Comparison of ENCODE assay signal across 12 cellular contexts in genomic region chr17:48871551-48872351, GRCh38. TPM values are rescaled to one million over a fixed set of nuclear protein-coding genes. Genes with fewer than 3 reads are reported as not detected.
DNase-seq lines count a peak whose midpoint lies in the region; ATAC-seq, FAIRE-seq and TF ChIP-seq lines count a peak whose summit lies in the region.
"Had no signal": no experiment of that assay in that cellular context is flagged by ENCODE, and none has a peak within 500 bp of the region (broad histone marks: within the 10 kb centered on the region; RNA-seq: fewer than 3 reads in every experiment).

No MANE protein-coding gene starts in this region.

- peak overlapping the region; percentile 60 for H3K4me2 ChIP-seq in hepatocyte

- intact Hi-C loops in adrenal gland (cut with DNase I) = no loop called here

- no peak for FAIRE-seq in small intestine (lab: Jason Lieb, UNC)

- H3K27ac ChIP-seq in adrenal gland (peak overlapping the region in 2 of 5 donors; percentile 17 to 77), hepatocyte (peak overlapping the region; percentile 97), small intestine (ENCODE audit: low read depth in 1 of 2, low read length in 1 of 2) (peak overlapping the region; percentile 76 to 87)

- H3K27me3 ChIP-seq in adrenal gland = no peaks in the 10 kb centered on the region
- H3K27me3 ChIP-seq in hepatocyte = no peaks in the 10 kb centered on the region
- no peaks in the 10 kb centered on the region for H3K27me3 ChIP-seq in small intestine (ENCODE audit: control insufficient read depth in 2 of 2, insufficient read depth in 2 of 2, low read length in 2 of 2)

- H3K79me2 ChIP-seq in hepatocyte = no peaks in the 10 kb centered on the region

- peaks cover 6 to 30% of the 10 kb centered on the region in 2 donors for H3K4me1 ChIP-seq in adrenal gland (replicated peaks in 1 of 2)
- H3K4me1 ChIP-seq in hepatocyte (ENCODE audit: insufficient read depth) = peaks cover 54% of the 10 kb centered on the region
- H3K4me1 ChIP-seq in small intestine (ENCODE audit: control insufficient read depth in 2 of 2, insufficient read depth in 1 of 2, low read depth in 1 of 2, low read length in 1 of 2) = peaks cover 11 to 15% of the 10 kb centered on the region in 2 donors

- no peaks in the 10 kb centered on the region for H3K36me3 ChIP-seq in adrenal gland (replicated peaks in 1 of 2)
- no peaks in the 10 kb centered on the region for H3K36me3 ChIP-seq in hepatocyte (replicated peaks; ENCODE audit: insufficient read depth, low read depth)
- H3K36me3 ChIP-seq in small intestine (ENCODE audit: control insufficient read depth in 2 of 2, insufficient read depth in 2 of 2, low read length in 2 of 2) = no peaks in the 10 kb centered on the region

- H3K9me3 ChIP-seq in adrenal gland (replicated peaks in 1 of 3) (no peaks in the 10 kb centered on the region), hepatocyte (ENCODE audit: low read depth) (no peaks in the 10 kb centered on the region), small intestine (ENCODE audit: control insufficient read depth, low read depth) (no peaks in the 10 kb centered on the region)

- no peaks in the 10 kb centered on the region for H3K9me2 ChIP-seq in hepatocyte (replicated peaks; ENCODE audit: insufficient read depth)

- TF ChIP-seq CTCF in adrenal gland (IDR thresholded peaks at IDR 0.05) (no peak), hepatocyte (IDR thresholded peaks at IDR 0.05; ENCODE audit: poor library complexity) (no peak)

- WGBS in adrenal gland, 4 donors = 41 to 67% (median 60%) methylated on average over 11 of the region's 11 CpGs
- WGBS in hepatocyte (ENCODE audit: low lambda C conversion rate, missing lambda C conversion rate) = 40% methylated on average over 11 of the region's 11 CpGs
- WGBS in small intestine, 3 donors = 10 to 43% (median 25%) methylated on average over 11 of the region's 11 CpGs

- H2AFZ ChIP-seq in hepatocyte = no peak overlapping the region

- no peak for TF ChIP-seq POLR2A in adrenal gland (IDR thresholded peaks at IDR 0.05)

- no peak overlapping the region for H3K4me3 ChIP-seq in adrenal gland
- H3K4me3 ChIP-seq in hepatocyte = no peak overlapping the region
- H3K4me3 ChIP-seq in small intestine (ENCODE audit: low read depth in 1 of 2, low read length in 2 of 2) = no peak overlapping the region

- no peak for ATAC-seq in GM18867 (IDR thresholded peaks at IDR 0.05; ENCODE audit: unreplicated experiment)

- no peaks in the 10 kb centered on the region for H4K20me1 ChIP-seq in hepatocyte (ENCODE audit: insufficient read depth, poor library complexity, severe bottlenecking)

- peak; percentile 82 for DNase-seq in HT-29 (ENCODE audit: low spot score)
- DNase-seq in adrenal gland = peak; percentile 17 to 75 (median 36)
- DNase-seq in hepatocyte (ENCODE audit: low spot score) = peak; percentile 87
- peak; percentile 92 for DNase-seq in small intestine
- no peak for DNase-seq in NOMO-1 treated with DMSO at 0.1 percent for 48 hours (lab: John Stamatoyannopoulos, UW; ENCODE audit: unreplicated experiment)
- no peak for DNase-seq in activated CD8-positive, alpha-beta memory T cell treated with anti-CD3 and anti-CD28 coated beads for 24 hours
- DNase-seq in NCI-H345 treated with DMSO at 0.1 percent for 48 hours (lab: John Stamatoyannopoulos, UW; ENCODE audit: unreplicated experiment) = no peak
- DNase-seq: activated CD4-positive, CD25-positive, alpha-beta regulatory T cell; activated naive CD4-positive, alpha-beta T cell; NCI-H2029 treated with DMSO at 0.1 percent for 48 hours; stimulated activated CD4-positive, alpha-beta T cell treated with anti-CD3 and anti-CD28 coated beads, Interleukin-2, amount 100 ng/mL, for 48 hours had no signal

RNA-seq across cellular contexts. Expression of gene ATP5MC1, which starts 20.8 kb away (rescaled TPM):
- 179 and 187 TPM in 2 replicates for total RNA-seq in HT-29 (2014; rRNA removed; shearing (Covaris generic))
- total RNA-seq in adrenal gland (100 to 1,000 TPM in 4 of 8 donors, 10 to 100 TPM in 4; 63.4 to 200 (median 106) TPM), hepatocyte (91.6 and 107 TPM in 2 replicates)
- polyA plus RNA-seq in adrenal gland (100 to 1,000 TPM; 110 to 433 (median 292) TPM), hepatocyte (197 and 223 TPM in 2 replicates), small intestine (100 to 1,000 TPM; 376 to 579 (median 500) TPM)

RNA-seq across cellular contexts. Expression of gene UBE2Z, which starts 36.5 kb away (rescaled TPM):
- 73.9 and 75.5 TPM in 2 replicates for total RNA-seq in HT-29 (2014; rRNA removed; shearing (Covaris generic))
- total RNA-seq in adrenal gland (10 to 100 TPM; 60.1 to 92.2 (median 78.1) TPM), hepatocyte (62.3 and 63.3 TPM in 2 replicates)
- polyA plus RNA-seq in adrenal gland (10 to 100 TPM; 30.8 to 81.1 (median 32.2) TPM), hepatocyte (66.7 and 73.7 TPM in 2 replicates), small intestine (10 to 100 TPM; 39.1 to 45.5 (median 41.9) TPM)

RNA-seq across cellular contexts. Expression of gene CALCOCO2, which starts 40.9 kb away (rescaled TPM):
- total RNA-seq in HT-29 (2014; rRNA removed; shearing (Covaris generic)) = 8.1 and 11.0 TPM in 2 replicates
- total RNA-seq in adrenal gland (100 to 1,000 TPM in 7 of 8 donors, 10 to 100 TPM in 1; 84.8 to 163 (median 146) TPM), hepatocyte (68.8 and 76.3 TPM in 2 replicates)
- polyA plus RNA-seq in adrenal gland (100 to 1,000 TPM in 1 of 3 donors, 10 to 100 TPM in 2; 44.5 to 199 (median 61.9) TPM), hepatocyte (63.4 and 79.2 TPM in 2 replicates), small intestine (10 to 100 TPM; 72.1 to 88.1 (median 87.4) TPM)

RNA-seq across cellular contexts. Expression of gene TTLL6, which starts 54.7 kb away (rescaled TPM):
- total RNA-seq in HT-29 (2014; rRNA removed; shearing (Covaris generic)) = 0.05 and 0.36 TPM in 2 replicates
- total RNA-seq in adrenal gland (under 1 TPM in 4 of 8 donors, not detected in 4; 0.27 to 0.55 (median 0.44) TPM), hepatocyte (0.28 and 0.30 TPM in 2 replicates)
- polyA plus RNA-seq in adrenal gland (1 to 10 TPM in 1 of 3 donors, under 1 TPM in 2; 0.29 to 2.0 (median 0.51) TPM), hepatocyte (not detected in 2 replicates), small intestine (1 to 10 TPM; 1.6 to 4.2 (median 2.7) TPM)

Comparison
In these comparisons a context has a peak if more than half of its experiments do, and no peak if none do; other contexts are left out.
1. DNase-seq: peak in HT-29 (single experiment), adrenal gland (7 of 7), hepatocyte (single experiment) and small intestine (single experiment); none in NOMO-1 treated with DMSO at 0.1 percent for 48 hours (single experiment), activated CD8-positive, alpha-beta memory T cell treated with anti-CD3 and anti-CD28 coated beads for 24 hours (single experiment) and NCI-H345 treated with DMSO at 0.1 percent for 48 hours (single experiment).